22 cellular contexts compared by ENCODE assay signal in genomic region chr5:147966829-147967228, GRCh38.
"Had no signal": no experiment of that assay in that cellular context is flagged by ENCODE, and none has a peak within 500 bp of the region (broad histone marks: within the 10 kb centered on the region; RNA-seq: fewer than 3 reads in every experiment).

No MANE protein-coding gene starts in this region.

- H3K9me3 ChIP-seq: right atrium auricular region, spleen, tibial nerve had no signal

- H3K27me3 ChIP-seq: brain microvascular endothelial cell, right atrium auricular region, spleen, tibial nerve had no signal

- H3K4me3 ChIP-seq: coronary artery, dorsolateral prefrontal cortex, right atrium auricular region, spleen, tibial nerve had no signal

- ATAC-seq: activated CD4-positive, alpha-beta T cell treated with anti-CD3 and anti-CD28 coated beads for 36 hours; activated CD8-positive, alpha-beta memory T cell treated with anti-CD3 and anti-CD28 coated beads, Interleukin-2, amount 10 ng/mL, durations not matched to agents 7 days and 5 days; activated CD8-positive, alpha-beta T cell treated with anti-CD3 and anti-CD28 coated beads, Interleukin-2, amount 10 ng/mL, durations not matched to agents 7 days and 5 days; effector memory CD8-positive, alpha-beta T cell; naive thymus-derived CD4-positive, alpha-beta T cell had no signal

- H3K27ac ChIP-seq: brain microvascular endothelial cell, coronary artery, dorsolateral prefrontal cortex, right atrium auricular region, spleen, tibial nerve had no signal

- H3K36me3 ChIP-seq: brain microvascular endothelial cell, right atrium auricular region, spleen, tibial nerve had no signal

- H3K4me1 Mint-ChIP-seq: activated CD4-positive, alpha-beta T cell treated with anti-CD3 and anti-CD28 coated beads for 36 hours; activated CD8-positive, alpha-beta memory T cell treated with anti-CD3 and anti-CD28 coated beads, Interleukin-2, amount 10 ng/mL, durations not matched to agents 7 days and 5 days; naive thymus-derived CD4-positive, alpha-beta T cell had no signal

- H3K9me3 Mint-ChIP-seq: activated T-helper 2 cell treated with anti-CD3 and anti-CD28 coated beads, Interferon-gamma antibody, Interleukin-2, Interleukin-4, amounts not matched to agents 10 μg/mL and 5 μg/mL and 100 μg/mL, durations not matched to agents 14 hours and 24 hours and 36 hours; effector memory CD8-positive, alpha-beta T cell had no signal

- H3K27me3 Mint-ChIP-seq: activated CD8-positive, alpha-beta memory T cell treated with anti-CD3 and anti-CD28 coated beads, Interleukin-2, amount 10 ng/mL, durations not matched to agents 7 days and 5 days; activated naive CD8-positive, alpha-beta T cell had no signal

- H3K4me3 Mint-ChIP-seq: activated CD4-positive, alpha-beta T cell treated with anti-CD3 and anti-CD28 coated beads for 36 hours; activated CD8-positive, alpha-beta memory T cell treated with anti-CD3 and anti-CD28 coated beads, Interleukin-2, amount 10 ng/mL, durations not matched to agents 7 days and 5 days; activated CD8-positive, alpha-beta T cell treated with anti-CD3 and anti-CD28 coated beads, Interleukin-2, amount 10 ng/mL, durations not matched to agents 7 days and 5 days; activated naive CD8-positive, alpha-beta T cell; effector memory CD8-positive, alpha-beta T cell; naive thymus-derived CD4-positive, alpha-beta T cell had no signal

- H3K27ac Mint-ChIP-seq: activated CD4-positive, alpha-beta T cell treated with anti-CD3 and anti-CD28 coated beads for 36 hours; activated CD8-positive, alpha-beta memory T cell treated with anti-CD3 and anti-CD28 coated beads, Interleukin-2, amount 10 ng/mL, durations not matched to agents 7 days and 5 days; activated CD8-positive, alpha-beta T cell treated with anti-CD3 and anti-CD28 coated beads, Interleukin-2, amount 10 ng/mL, durations not matched to agents 7 days and 5 days; activated naive CD8-positive, alpha-beta T cell; activated T-helper 2 cell treated with anti-CD3 and anti-CD28 coated beads, Interferon-gamma antibody, Interleukin-2, Interleukin-4, amounts not matched to agents 10 μg/mL and 5 μg/mL and 100 μg/mL, durations not matched to agents 14 hours and 24 hours and 36 hours; effector memory CD8-positive, alpha-beta T cell; naive thymus-derived CD4-positive, alpha-beta T cell had no signal

- DNase-seq: activated CD4-positive, alpha-beta T cell treated with anti-CD3 and anti-CD28 coated beads for 36 hours; activated CD4-positive, CD25-positive, alpha-beta regulatory T cell; activated CD8-positive, alpha-beta memory T cell treated with anti-CD3 and anti-CD28 coated beads, Interleukin-2, amount 10 ng/mL, durations not matched to agents 7 days and 5 days; activated CD8-positive, alpha-beta T cell treated with anti-CD3 and anti-CD28 coated beads, Interleukin-2, amount 10 ng/mL, durations not matched to agents 7 days and 5 days; activated naive CD4-positive, alpha-beta T cell treated with Interleukin-2 at 50 U/mL for 16 hours; activated T-cell treated with anti-CD3 and anti-CD28 coated beads, Interleukin-2, amount 50 U/mL, for 48 hours; brain microvascular endothelial cell; dorsolateral prefrontal cortex; effector memory CD8-positive, alpha-beta T cell; head of caudate nucleus; hippocampal formation; midbrain; naive thymus-derived CD4-positive, alpha-beta T cell; occipital lobe; spleen; stimulated activated naive CD4-positive, alpha-beta T cell had no signal

- FAIRE-seq: astrocyte had no signal
